24 cellular contexts compared by ENCODE assay signal in the genomic region with DNA sequence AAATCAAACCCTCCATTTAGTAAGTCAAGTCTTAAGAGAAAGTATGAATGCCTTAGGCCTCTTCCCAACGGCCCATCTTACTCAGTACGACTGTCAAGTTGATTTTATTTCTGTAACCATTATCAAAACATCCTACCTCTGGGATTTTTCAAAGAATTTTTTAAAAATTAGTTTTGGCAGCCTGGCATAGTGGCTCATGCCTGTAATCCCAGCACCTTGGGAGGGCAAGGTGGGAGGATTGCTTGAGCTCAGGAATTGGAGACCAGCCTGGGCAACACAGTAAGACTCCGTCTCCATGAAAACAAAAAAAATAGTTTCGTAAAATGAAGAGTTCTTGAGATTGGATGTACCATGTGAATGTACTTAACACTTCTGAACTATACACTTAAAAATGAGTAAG. TPM values are rescaled to one million over a fixed set of nuclear protein-coding genes. Genes with fewer than 3 reads are reported as not detected.
DNase-seq lines count a peak whose midpoint lies in the region; TF ChIP-seq lines count a peak whose summit lies in the region.
"Had no signal": no experiment of that assay in that cellular context is flagged by ENCODE, and none has a peak within 500 bp of the region (broad histone marks: within the 10 kb centered on the region; RNA-seq: fewer than 3 reads in every experiment).

No MANE protein-coding gene starts in this region.

- H3K9me3 ChIP-seq in SK-N-SH (no peaks in the 10 kb centered on the region), esophagus squamous epithelium (no peaks in the 10 kb centered on the region), sigmoid colon (no peaks in the 10 kb centered on the region), BE2C (no peaks in the 10 kb centered on the region)
- H3K9me3 ChIP-seq: left lung, SJCRH30, stomach, tibial artery had no signal

- peaks cover 6 to 17% of the 10 kb centered on the region in 2 experiments; a peak in 3 of 4 replicates for H3K4me1 ChIP-seq in SK-N-SH (ENCODE audit: control insufficient read depth in 1 of 2, insufficient read depth in 2 of 2, low read depth in 1 of 2, low read length in 1 of 2)
- peaks cover 0 to 64% (median 16%) of the 10 kb centered on the region in 3 donors for H3K4me1 ChIP-seq in esophagus squamous epithelium
- peaks cover 0 to 42% (median 19%) of the 10 kb centered on the region in 4 donors for H3K4me1 ChIP-seq in sigmoid colon
- no peaks in the 10 kb centered on the region; the same call in 1 of the 2 replicates for H3K4me1 ChIP-seq in BE2C

- CTCF ChIA-PET in SK-N-SH (lab: Yijun Ruan, JAX) = interaction anchor here (1.6 to 1.7 kb wide), 3 partner anchors 96 to 123 kb away, joined by 4 to 9 read pairs (median 6); no protein-coding TSS in a partner anchor

- no peak for TF ChIP-seq RAD21 in SK-N-SH (IDR thresholded peaks at IDR 0.05; ENCODE audit: low read length)

- TF ChIP-seq EP300 in SK-N-SH (IDR thresholded peaks at IDR 0.05; ENCODE audit: borderline replicate concordance in 1 of 2, low read depth in 1 of 2, low read length in 1 of 2) (peak in 1 of 2 experiments; percentile 43; a peak in 2 of 4 replicates), sigmoid colon (IDR thresholded peaks at IDR 0.05) (no peak)

- peaks cover 77% of the 10 kb centered on the region for H3K79me2 ChIP-seq in SK-N-SH (ENCODE audit: insufficient read depth)

- 68% methylated on average over 4 of the region's 4 CpGs for WGBS in SK-N-SH (ENCODE audit: low lambda C conversion rate)
- WGBS in esophagus squamous epithelium, 2 donors = 55 to 62% methylated on average over 4 of the region's 4 CpGs
- WGBS in sigmoid colon, 2 donors = 86 to 90% methylated on average over 4 of the region's 4 CpGs

- no peaks in the 10 kb centered on the region for H3K27me3 ChIP-seq in SK-N-SH (ENCODE audit: insufficient read depth)
- H3K27me3 ChIP-seq in esophagus squamous epithelium = no peaks in the 10 kb centered on the region
- no peaks in the 10 kb centered on the region for H3K27me3 ChIP-seq in sigmoid colon
- no peaks in the 10 kb centered on the region for H3K27me3 ChIP-seq in BE2C
- H3K27me3 ChIP-seq: left lung, SJCRH30, stomach, tibial artery had no signal

- no peak overlapping the region for H3K9ac ChIP-seq in SK-N-SH

- H2AFZ ChIP-seq in SK-N-SH (ENCODE audit: low read depth) = no peak overlapping the region
- H2AFZ ChIP-seq: GM23338 had no signal

- 0 out of 2 replicates have a peak overlapping the region, but pooled peaks have one; percentile 2 for H3K4me2 ChIP-seq in SK-N-SH

- H3K4me3 ChIP-seq in GM12865 (ENCODE audit: low read depth, low read length) = peak overlapping the region; percentile 89
- H3K4me3 ChIP-seq in SK-N-SH (ENCODE audit: low read depth in 2 of 2, low read length in 1 of 2) = no peak overlapping the region
- no peak overlapping the region for H3K4me3 ChIP-seq in esophagus squamous epithelium
- peak overlapping the region in 1 of 4 donors; percentile 2 for H3K4me3 ChIP-seq in sigmoid colon
- H3K4me3 ChIP-seq in BE2C (ENCODE audit: low read depth, low read length) = no peak overlapping the region
- H3K4me3 ChIP-seq: GM23338, left lung, SJCRH30, stomach, tibial artery had no signal

- H3K36me3 ChIP-seq in SK-N-SH (replicated peaks in 1 of 2; ENCODE audit: control insufficient read depth in 1 of 2, insufficient read depth in 2 of 2, low read length in 1 of 2) = no peaks in the 10 kb centered on the region
- H3K36me3 ChIP-seq in esophagus squamous epithelium = no peaks in the 10 kb centered on the region
- peaks cover 0 to 3% (median 0%) of the 10 kb centered on the region in 4 donors for H3K36me3 ChIP-seq in sigmoid colon
- no peaks in the 10 kb centered on the region for H3K36me3 ChIP-seq in BE2C
- H3K36me3 ChIP-seq: left lung, SJCRH30, stomach, tibial artery had no signal

- TF ChIP-seq POLR2A in esophagus squamous epithelium (IDR thresholded peaks at IDR 0.05) = no peak
- TF ChIP-seq POLR2A in sigmoid colon (IDR thresholded peaks at IDR 0.05) = no peak

- H3K9me2 ChIP-seq in SK-N-SH = no peaks in the 10 kb centered on the region

- no peaks in the 10 kb centered on the region for H4K20me1 ChIP-seq in SK-N-SH (ENCODE audit: insufficient read depth)

- POLR2A ChIA-PET in SK-N-SH (lab: Yijun Ruan, JAX) = no interaction called here

- DNase-seq in GM12865 (ENCODE audit: low read depth) (no peak), SK-N-SH (no peak), esophagus squamous epithelium (lab: John Stamatoyannopoulos, UW) (no peak), sigmoid colon (no peak), COLO829 (ENCODE audit: low spot score) (no peak), BE2C (no peak), NCI-H524 (lab: John Stamatoyannopoulos, UW) (no peak)
- DNase-seq: activated CD4-positive, alpha-beta memory T cell treated with anti-CD3 and anti-CD28 coated beads for 36 hours; activated CD8-positive, alpha-beta memory T cell treated with anti-CD3 and anti-CD28 coated beads, Interleukin-2, amount 50 U/mL, for 4 hours; anterior cingulate cortex; caudate nucleus; left lung; midbrain; naive thymus-derived CD8-positive, alpha-beta T cell; NCI-H1048; NCI-H1694 treated with DMSO at 0.1 percent for 48 hours; nucleus accumbens; SJCRH30; small intestine; stimulated activated CD8-positive, alpha-beta memory T cell treated with anti-CD3 and anti-CD28 coated beads, Interleukin-4, amount 100 ng/mL, for 48 hours; stomach; tibial artery had no signal

- no peak for TF ChIP-seq CTCF in GM12865 (IDR thresholded peaks at IDR 0.05; ENCODE audit: insufficient read depth, low read depth, low read length, missing control alignments)
- no peak for TF ChIP-seq CTCF in SK-N-SH (IDR thresholded peaks at IDR 0.05)
- TF ChIP-seq CTCF in esophagus squamous epithelium (IDR thresholded peaks at IDR 0.05) = no peak
- no peak for TF ChIP-seq CTCF in sigmoid colon (IDR thresholded peaks at IDR 0.05)
- TF ChIP-seq CTCF in BE2C (IDR thresholded peaks at IDR 0.05; ENCODE audit: low read depth, low read length) = no peak

- peaks cover 14% of the 10 kb centered on the region for H3F3A ChIP-seq in SK-N-SH (replicated peaks; ENCODE audit: insufficient read depth)

- intact Hi-C loops in esophagus squamous epithelium (cut with DNase I) = no loop called here
- intact Hi-C loops in sigmoid colon (cut with DNase I) = loop anchor here (10.0 kb wide), 1 partner anchor 1022 kb away; no protein-coding TSS in a partner anchor

- H3K27ac ChIP-seq in SK-N-SH (ENCODE audit: low read depth in 2 of 2, low read length in 1 of 2) (peak overlapping the region; percentile 41 to 65; a peak in 3 of 4 replicates), esophagus squamous epithelium (peak overlapping the region in 3 of 4 donors; percentile 23 to 97 (median 87)), sigmoid colon (peak overlapping the region in 3 of 4 donors; percentile 92 to 97 (median 95))
- H3K27ac ChIP-seq: C4-2B, left lung, SJCRH30, tibial artery had no signal

TF ChIP-seq in SK-N-SH, 30 proteins besides CTCF, POLR2A, EP300 and RAD21 (continues in another document):
- no peak for TF ChIP-seq FOXJ3 (CRISPR knock-in tag; IDR thresholded peaks at IDR 0.05)
- TF ChIP-seq SIN3A (IDR thresholded peaks at IDR 0.05; ENCODE audit: borderline replicate concordance, low read depth, low read length) = no peak
- no peak for TF ChIP-seq RCOR1 (IDR thresholded peaks at IDR 0.05; ENCODE audit: low read length)
- TF ChIP-seq YY1 (IDR thresholded peaks at IDR 0.05; ENCODE audit: low read depth) = no peak
- TF ChIP-seq TCF12 (IDR thresholded peaks at IDR 0.05) = peak; percentile 86
- TF ChIP-seq NRF1 (IDR thresholded peaks at IDR 0.05; ENCODE audit: low read depth, low read length) = no peak
- no peak for TF ChIP-seq IRF3 (IDR thresholded peaks at IDR 0.05; ENCODE audit: low read depth, low read length)
- TF ChIP-seq, protein P1, sequence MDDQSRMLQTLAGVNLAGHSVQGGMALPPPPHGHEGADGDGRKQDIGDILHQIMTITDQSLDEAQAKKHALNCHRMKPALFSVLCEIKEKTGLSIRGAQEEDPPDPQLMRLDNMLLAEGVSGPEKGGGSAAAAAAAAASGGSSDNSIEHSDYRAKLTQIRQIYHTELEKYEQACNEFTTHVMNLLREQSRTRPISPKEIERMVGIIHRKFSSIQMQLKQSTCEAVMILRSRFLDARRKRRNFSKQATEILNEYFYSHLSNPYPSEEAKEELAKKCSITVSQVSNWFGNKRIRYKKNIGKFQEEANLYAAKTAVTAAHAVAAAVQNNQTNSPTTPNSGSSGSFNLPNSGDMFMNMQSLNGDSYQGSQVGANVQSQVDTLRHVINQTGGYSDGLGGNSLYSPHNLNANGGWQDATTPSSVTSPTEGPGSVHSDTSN (IDR thresholded peaks at IDR 0.05) = peak; percentile 78
- no peak for TF ChIP-seq ELF1 (IDR thresholded peaks at IDR 0.05)
- no peak for TF ChIP-seq POLR2AphosphoS5 (IDR thresholded peaks at IDR 0.05; ENCODE audit: low read depth, low read length)
- no peak for TF ChIP-seq MEF2A (IDR thresholded peaks at IDR 0.05; ENCODE audit: borderline replicate concordance, low read depth)

RNA-seq across cellular contexts. Expression of gene FGD6, which starts 4.1 kb away (rescaled TPM):
- polyA plus RNA-seq in SK-N-SH (2012; rRNA removed) = 2.8 and 3.8 TPM in 2 replicates
- 2.4 and 2.7 TPM in 2 replicates for polyA plus RNA-seq in SK-N-SH (2012; cell fraction: cytosol; rRNA removed)
- polyA plus RNA-seq in SK-N-SH (2012; cell fraction: nucleus; rRNA removed) = 3.9 and 9.8 TPM in 2 replicates
- total RNA-seq in esophagus squamous epithelium = 10 to 100 TPM; 10.0 to 19.1 (median 13.2) TPM
- total RNA-seq in sigmoid colon = 10 to 100 TPM; 40.2 to 56.6 (median 50.4) TPM
- polyA plus RNA-seq in sigmoid colon = 1 to 10 TPM; 4.2 to 6.2 (median 5.3) TPM
- 2.4 TPM for polyA plus RNA-seq in BE2C (2012; ENCODE audit: insufficient read depth, insufficient read length, low read depth)

RNA-seq across cellular contexts. Expression of gene VEZT, which starts 4.5 kb away (rescaled TPM):
- 41.2 and 55.0 TPM in 2 replicates for polyA plus RNA-seq in SK-N-SH (2012; rRNA removed)
- 58.3 and 62.7 TPM in 2 replicates for polyA plus RNA-seq in SK-N-SH (2012; cell fraction: cytosol; rRNA removed)
- polyA plus RNA-seq in SK-N-SH (2012; cell fraction: nucleus; rRNA removed) = 20.6 and 53.6 TPM in 2 replicates
- 10 to 100 TPM; 27.7 to 82.0 (median 45.3) TPM for total RNA-seq in esophagus squamous epithelium
- total RNA-seq in sigmoid colon = 100 to 1,000 TPM in 1 of 4 donors, 10 to 100 TPM in 3; 82.8 to 114 (median 90.5) TPM
- polyA plus RNA-seq in sigmoid colon = 10 to 100 TPM; 19.9 to 32.3 (median 20.4) TPM
- polyA plus RNA-seq in BE2C (2012; ENCODE audit: insufficient read depth, insufficient read length, low read depth) = 48.4 TPM
